ENCODE assay signal across 1 cellular context in the genomic region with DNA sequence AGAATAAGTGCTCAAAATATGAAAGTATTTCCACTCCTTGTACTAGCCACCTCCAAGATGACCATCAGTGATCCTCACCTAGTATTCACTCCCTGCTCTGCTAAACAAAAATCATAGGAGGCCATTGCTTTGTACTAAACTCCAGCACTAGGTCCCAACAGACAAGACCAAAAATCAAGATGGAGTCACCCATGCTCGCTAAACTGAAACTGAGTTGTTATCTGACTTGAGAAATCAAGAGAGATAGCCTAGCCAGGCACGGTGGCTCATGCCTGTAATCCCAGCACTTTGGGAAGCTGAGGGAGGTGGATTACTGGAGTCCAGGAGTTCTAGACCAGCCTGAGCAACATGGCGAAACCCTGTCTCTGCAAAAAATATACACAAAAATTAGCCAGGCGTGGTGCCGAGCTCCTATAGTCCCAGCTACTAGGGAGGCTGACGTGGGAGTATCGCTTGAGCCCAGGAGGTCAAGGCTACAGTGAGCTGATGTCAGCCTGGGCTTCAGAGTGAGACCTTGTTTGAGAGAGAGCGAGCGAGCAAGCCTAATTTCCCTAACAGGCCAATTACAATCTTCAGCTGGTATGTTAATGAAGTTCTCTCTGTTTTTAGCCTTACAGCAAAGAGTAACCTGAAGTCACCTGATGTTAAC.
TF ChIP-seq lines count a peak whose summit lies in the region.

No MANE protein-coding gene starts in this region.

TF ChIP-seq in K562, 482 proteins besides CTCF, POLR2A, EP300 and RAD21 (continues in another document):
- TF ChIP-seq HDAC8 (tag; IDR thresholded peaks at IDR 0.05) (peak; percentile 80; the same call in 1 of the 2 replicates), BCL6 (CRISPR knock-in tag; IDR thresholded peaks at IDR 0.05) (peak; percentile 50; the same call in 1 of the 2 replicates), ZNF146 (CRISPR knock-in tag; IDR thresholded peaks at IDR 0.05; ENCODE audit: unreplicated experiment) (no peak), JUND (IDR thresholded peaks at IDR 0.05; ENCODE audit: borderline replicate concordance, low read depth, low read length) (no peak), JUND (tag; IDR thresholded peaks at IDR 0.05; ENCODE audit: borderline replicate concordance, low read depth, low read length) (peak; percentile 47; the same call in 1 of the 3 replicates), FUS (optimal IDR thresholded peaks at IDR 0.05; ENCODE audit: low read depth, low read length) (no peak), MECOM (CRISPR knock-in tag; IDR thresholded peaks at IDR 0.05) (peak; percentile 81; the same call in 1 of the 2 replicates), POLR2H (tag; IDR thresholded peaks at IDR 0.05; ENCODE audit: low read depth) (no peak), NFXL1 (CRISPR knock-in tag; IDR thresholded peaks at IDR 0.05) (peak; percentile 79; the same call in 1 of the 2 replicates), SMAD4 (CRISPR knock-in tag; conservative IDR thresholded peaks at IDR 0.05) (peak; percentile 87), EZH2 (IDR thresholded peaks at IDR 0.05; ENCODE audit: borderline replicate concordance, low read depth, low read length) (no peak), TEAD1 (CRISPR knock-in tag; IDR thresholded peaks at IDR 0.05) (peak in 1 of 2 experiments; percentile 90; a peak in 2 of 4 replicates), NFIX (CRISPR knock-in tag; IDR thresholded peaks at IDR 0.05; ENCODE audit: low read depth) (no peak), ZKSCAN8 (CRISPR knock-in tag; IDR thresholded peaks at IDR 0.05) (peak; percentile 40; the same call in 1 of the 2 replicates), ZNF41 (CRISPR knock-in tag; conservative IDR thresholded peaks at IDR 0.05) (peak; percentile 89), PTTG1 (tag; IDR thresholded peaks at IDR 0.05; ENCODE audit: low read depth) (peak; percentile 91), ILK (tag; IDR thresholded peaks at IDR 0.05; ENCODE audit: borderline replicate concordance, low read depth) (peak; percentile 73), PYGO2 (tag; IDR thresholded peaks at IDR 0.05) (peak; percentile 83), TEAD2 (tag; IDR thresholded peaks at IDR 0.05) (peak; percentile 78), FOSL1 (tag; conservative IDR thresholded peaks at IDR 0.05) (no peak), ESRRA (IDR thresholded peaks at IDR 0.05; ENCODE audit: borderline replicate concordance, low read depth) (no peak), DMBX1 (CRISPR knock-in tag; IDR thresholded peaks at IDR 0.05; ENCODE audit: borderline replicate concordance) (peak; percentile 69; the same call in 1 of the 2 replicates), ZNF699 (CRISPR knock-in tag; IDR thresholded peaks at IDR 0.05; ENCODE audit: insufficient replicate concordance) (no peak), DPF2 (IDR thresholded peaks at IDR 0.05) (no peak), ATF1 (CRISPR knock-in tag; IDR thresholded peaks at IDR 0.05) (no peak), ATF1 (tag; IDR thresholded peaks at IDR 0.05) (peak; percentile 25; the same call in 1 of the 2 replicates), OTX1 (CRISPR knock-in tag; IDR thresholded peaks at IDR 0.05) (0 out of 2 replicates have a peak, but pooled peaks have one; percentile 61), GTF2A2 (tag; IDR thresholded peaks at IDR 0.05) (peak; percentile 63; the same call in 1 of the 2 replicates), NR1H2 (CRISPR knock-in tag; IDR thresholded peaks at IDR 0.05) (no peak), ZNF589 (CRISPR knock-in tag; IDR thresholded peaks at IDR 0.05; ENCODE audit: low read depth) (0 out of 2 replicates have a peak, but pooled peaks have one; percentile 77), SMAD3 (CRISPR knock-in tag; conservative IDR thresholded peaks at IDR 0.05) (peak; percentile 95), MEF2D (tag; conservative IDR thresholded peaks at IDR 0.05; ENCODE audit: low read depth) (peak; percentile 86), ZNF79 (CRISPR knock-in tag; IDR thresholded peaks at IDR 0.05; ENCODE audit: low read depth) (peak; percentile 59; the same call in 1 of the 2 replicates), KLF6 (CRISPR knock-in tag; IDR thresholded peaks at IDR 0.05; ENCODE audit: borderline replicate concordance) (peak; percentile 79; the same call in 1 of the 2 replicates), DDX20 (tag; IDR thresholded peaks at IDR 0.05; ENCODE audit: low read depth) (peak; percentile 84), KLF13 (tag; IDR thresholded peaks at IDR 0.05; ENCODE audit: borderline replicate concordance, low read depth) (peak; percentile 67; the same call in 1 of the 2 replicates), ERF (CRISPR knock-in tag; IDR thresholded peaks at IDR 0.05) (0 out of 2 replicates have a peak, but pooled peaks have one; percentile 37)
- TF ChIP-seq, protein P1, sequence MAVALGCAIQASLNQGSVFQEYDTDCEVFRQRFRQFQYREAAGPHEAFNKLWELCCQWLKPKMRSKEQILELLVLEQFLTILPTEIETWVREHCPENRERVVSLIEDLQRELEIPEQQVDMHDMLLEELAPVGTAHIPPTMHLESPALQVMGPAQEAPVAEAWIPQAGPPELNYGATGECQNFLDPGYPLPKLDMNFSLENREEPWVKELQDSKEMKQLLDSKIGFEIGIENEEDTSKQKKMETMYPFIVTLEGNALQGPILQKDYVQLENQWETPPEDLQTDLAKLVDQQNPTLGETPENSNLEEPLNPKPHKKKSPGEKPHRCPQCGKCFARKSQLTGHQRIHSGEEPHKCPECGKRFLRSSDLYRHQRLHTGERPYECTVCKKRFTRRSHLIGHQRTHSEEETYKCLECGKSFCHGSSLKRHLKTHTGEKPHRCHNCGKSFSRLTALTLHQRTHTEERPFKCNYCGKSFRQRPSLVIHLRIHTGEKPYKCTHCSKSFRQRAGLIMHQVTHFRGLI (CRISPR knock-in tag; IDR thresholded peaks at IDR 0.05), result peak; percentile 70; the same call in 1 of the 2 replicates
- TF ChIP-seq, protein P2, sequence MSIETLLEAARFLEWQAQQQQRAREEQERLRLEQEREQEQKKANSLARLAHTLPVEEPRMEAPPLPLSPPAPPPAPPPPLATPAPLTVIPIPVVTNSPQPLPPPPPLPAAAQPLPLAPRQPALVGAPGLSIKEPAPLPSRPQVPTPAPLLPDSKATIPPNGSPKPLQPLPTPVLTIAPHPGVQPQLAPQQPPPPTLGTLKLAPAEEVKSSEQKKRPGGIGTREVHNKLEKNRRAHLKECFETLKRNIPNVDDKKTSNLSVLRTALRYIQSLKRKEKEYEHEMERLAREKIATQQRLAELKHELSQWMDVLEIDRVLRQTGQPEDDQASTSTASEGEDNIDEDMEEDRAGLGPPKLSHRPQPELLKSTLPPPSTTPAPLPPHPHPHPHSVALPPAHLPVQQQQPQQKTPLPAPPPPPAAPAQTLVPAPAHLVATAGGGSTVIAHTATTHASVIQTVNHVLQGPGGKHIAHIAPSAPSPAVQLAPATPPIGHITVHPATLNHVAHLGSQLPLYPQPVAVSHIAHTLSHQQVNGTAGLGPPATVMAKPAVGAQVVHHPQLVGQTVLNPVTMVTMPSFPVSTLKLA (conservative IDR thresholded peaks at IDR 0.05), result no peak
- TF ChIP-seq, protein P3, sequence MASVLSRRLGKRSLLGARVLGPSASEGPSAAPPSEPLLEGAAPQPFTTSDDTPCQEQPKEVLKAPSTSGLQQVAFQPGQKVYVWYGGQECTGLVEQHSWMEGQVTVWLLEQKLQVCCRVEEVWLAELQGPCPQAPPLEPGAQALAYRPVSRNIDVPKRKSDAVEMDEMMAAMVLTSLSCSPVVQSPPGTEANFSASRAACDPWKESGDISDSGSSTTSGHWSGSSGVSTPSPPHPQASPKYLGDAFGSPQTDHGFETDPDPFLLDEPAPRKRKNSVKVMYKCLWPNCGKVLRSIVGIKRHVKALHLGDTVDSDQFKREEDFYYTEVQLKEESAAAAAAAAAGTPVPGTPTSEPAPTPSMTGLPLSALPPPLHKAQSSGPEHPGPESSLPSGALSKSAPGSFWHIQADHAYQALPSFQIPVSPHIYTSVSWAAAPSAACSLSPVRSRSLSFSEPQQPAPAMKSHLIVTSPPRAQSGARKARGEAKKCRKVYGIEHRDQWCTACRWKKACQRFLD (CRISPR knock-in tag; IDR thresholded peaks at IDR 0.05), result peak; percentile 96
- TF ChIP-seq, protein P4, sequence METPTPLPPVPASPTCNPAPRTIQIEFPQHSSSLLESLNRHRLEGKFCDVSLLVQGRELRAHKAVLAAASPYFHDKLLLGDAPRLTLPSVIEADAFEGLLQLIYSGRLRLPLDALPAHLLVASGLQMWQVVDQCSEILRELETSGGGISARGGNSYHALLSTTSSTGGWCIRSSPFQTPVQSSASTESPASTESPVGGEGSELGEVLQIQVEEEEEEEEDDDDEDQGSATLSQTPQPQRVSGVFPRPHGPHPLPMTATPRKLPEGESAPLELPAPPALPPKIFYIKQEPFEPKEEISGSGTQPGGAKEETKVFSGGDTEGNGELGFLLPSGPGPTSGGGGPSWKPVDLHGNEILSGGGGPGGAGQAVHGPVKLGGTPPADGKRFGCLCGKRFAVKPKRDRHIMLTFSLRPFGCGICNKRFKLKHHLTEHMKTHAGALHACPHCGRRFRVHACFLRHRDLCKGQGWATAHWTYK (CRISPR knock-in tag; IDR thresholded peaks at IDR 0.05), result 0 out of 2 replicates have a peak, but pooled peaks have one; percentile 73
- TF ChIP-seq, protein P5, sequence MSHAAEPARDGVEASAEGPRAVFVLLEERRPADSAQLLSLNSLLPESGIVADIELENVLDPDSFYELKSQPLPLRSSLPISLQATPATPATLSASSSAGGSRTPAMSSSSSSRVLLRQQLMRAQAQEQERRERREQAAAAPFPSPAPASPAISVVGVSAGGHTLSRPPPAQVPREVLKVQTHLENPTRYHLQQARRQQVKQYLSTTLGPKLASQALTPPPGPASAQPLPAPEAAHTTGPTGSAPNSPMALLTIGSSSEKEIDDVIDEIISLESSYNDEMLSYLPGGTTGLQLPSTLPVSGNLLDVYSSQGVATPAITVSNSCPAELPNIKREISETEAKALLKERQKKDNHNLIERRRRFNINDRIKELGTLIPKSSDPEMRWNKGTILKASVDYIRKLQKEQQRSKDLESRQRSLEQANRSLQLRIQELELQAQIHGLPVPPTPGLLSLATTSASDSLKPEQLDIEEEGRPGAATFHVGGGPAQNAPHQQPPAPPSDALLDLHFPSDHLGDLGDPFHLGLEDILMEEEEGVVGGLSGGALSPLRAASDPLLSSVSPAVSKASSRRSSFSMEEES (CRISPR knock-in tag; IDR thresholded peaks at IDR 0.05), result no peak
- TF ChIP-seq, protein P6, sequence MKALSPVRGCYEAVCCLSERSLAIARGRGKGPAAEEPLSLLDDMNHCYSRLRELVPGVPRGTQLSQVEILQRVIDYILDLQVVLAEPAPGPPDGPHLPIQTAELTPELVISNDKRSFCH (CRISPR knock-in tag; IDR thresholded peaks at IDR 0.05), result peak; percentile 55; the same call in 1 of the 2 replicates
- TF ChIP-seq, protein P6 (tag; IDR thresholded peaks at IDR 0.05), result peak; percentile 89
- TF ChIP-seq, protein P7, sequence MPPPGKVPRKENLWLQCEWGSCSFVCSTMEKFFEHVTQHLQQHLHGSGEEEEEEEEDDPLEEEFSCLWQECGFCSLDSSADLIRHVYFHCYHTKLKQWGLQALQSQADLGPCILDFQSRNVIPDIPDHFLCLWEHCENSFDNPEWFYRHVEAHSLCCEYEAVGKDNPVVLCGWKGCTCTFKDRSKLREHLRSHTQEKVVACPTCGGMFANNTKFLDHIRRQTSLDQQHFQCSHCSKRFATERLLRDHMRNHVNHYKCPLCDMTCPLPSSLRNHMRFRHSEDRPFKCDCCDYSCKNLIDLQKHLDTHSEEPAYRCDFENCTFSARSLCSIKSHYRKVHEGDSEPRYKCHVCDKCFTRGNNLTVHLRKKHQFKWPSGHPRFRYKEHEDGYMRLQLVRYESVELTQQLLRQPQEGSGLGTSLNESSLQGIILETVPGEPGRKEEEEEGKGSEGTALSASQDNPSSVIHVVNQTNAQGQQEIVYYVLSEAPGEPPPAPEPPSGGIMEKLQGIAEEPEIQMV (tag; conservative IDR thresholded peaks at IDR 0.05; ENCODE audit: low read depth), result peak; percentile 72
- TF ChIP-seq, protein P8, sequence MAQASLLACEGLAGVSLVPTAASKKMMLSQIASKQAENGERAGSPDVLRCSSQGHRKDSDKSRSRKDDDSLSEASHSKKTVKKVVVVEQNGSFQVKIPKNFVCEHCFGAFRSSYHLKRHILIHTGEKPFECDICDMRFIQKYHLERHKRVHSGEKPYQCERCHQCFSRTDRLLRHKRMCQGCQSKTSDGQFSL (CRISPR knock-in tag; IDR thresholded peaks at IDR 0.05), result no peak
- TF ChIP-seq, protein P8 (tag; IDR thresholded peaks at IDR 0.05), result peak in 1 of 2 experiments; percentile 90; a peak in 2 of 4 replicates
- TF ChIP-seq, protein P9, sequence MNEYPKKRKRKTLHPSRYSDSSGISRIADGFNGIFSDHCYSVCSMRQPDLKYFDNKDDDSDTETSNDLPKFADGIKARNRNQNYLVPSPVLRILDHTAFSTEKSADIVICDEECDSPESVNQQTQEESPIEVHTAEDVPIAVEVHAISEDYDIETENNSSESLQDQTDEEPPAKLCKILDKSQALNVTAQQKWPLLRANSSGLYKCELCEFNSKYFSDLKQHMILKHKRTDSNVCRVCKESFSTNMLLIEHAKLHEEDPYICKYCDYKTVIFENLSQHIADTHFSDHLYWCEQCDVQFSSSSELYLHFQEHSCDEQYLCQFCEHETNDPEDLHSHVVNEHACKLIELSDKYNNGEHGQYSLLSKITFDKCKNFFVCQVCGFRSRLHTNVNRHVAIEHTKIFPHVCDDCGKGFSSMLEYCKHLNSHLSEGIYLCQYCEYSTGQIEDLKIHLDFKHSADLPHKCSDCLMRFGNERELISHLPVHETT (CRISPR knock-in tag; conservative IDR thresholded peaks at IDR 0.05 in 1 of 2, IDR thresholded peaks at IDR 0.05 in 1 of 2), result peak in 1 of 2 experiments; percentile 90; a peak in 2 of 4 replicates
- TF ChIP-seq, protein P10, sequence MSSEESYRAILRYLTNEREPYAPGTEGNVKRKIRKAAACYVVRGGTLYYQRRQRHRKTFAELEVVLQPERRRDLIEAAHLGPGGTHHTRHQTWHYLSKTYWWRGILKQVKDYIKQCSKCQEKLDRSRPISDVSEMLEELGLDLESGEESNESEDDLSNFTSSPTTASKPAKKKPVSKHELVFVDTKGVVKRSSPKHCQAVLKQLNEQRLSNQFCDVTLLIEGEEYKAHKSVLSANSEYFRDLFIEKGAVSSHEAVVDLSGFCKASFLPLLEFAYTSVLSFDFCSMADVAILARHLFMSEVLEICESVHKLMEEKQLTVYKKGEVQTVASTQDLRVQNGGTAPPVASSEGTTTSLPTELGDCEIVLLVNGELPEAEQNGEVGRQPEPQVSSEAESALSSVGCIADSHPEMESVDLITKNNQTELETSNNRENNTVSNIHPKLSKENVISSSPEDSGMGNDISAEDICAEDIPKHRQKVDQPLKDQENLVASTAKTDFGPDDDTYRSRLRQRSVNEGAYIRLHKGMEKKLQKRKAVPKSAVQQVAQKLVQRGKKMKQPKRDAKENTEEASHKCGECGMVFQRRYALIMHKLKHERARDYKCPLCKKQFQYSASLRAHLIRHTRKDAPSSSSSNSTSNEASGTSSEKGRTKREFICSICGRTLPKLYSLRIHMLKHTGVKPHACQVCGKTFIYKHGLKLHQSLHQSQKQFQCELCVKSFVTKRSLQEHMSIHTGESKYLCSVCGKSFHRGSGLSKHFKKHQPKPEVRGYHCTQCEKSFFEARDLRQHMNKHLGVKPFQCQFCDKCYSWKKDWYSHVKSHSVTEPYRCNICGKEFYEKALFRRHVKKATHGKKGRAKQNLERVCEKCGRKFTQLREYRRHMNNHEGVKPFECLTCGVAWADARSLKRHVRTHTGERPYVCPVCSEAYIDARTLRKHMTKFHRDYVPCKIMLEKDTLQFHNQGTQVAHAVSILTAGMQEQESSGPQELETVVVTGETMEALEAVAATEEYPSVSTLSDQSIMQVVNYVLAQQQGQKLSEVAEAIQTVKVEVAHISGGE (CRISPR knock-in tag; IDR thresholded peaks at IDR 0.05), result peak in 1 of 3 experiments; percentile 56; a peak in 2 of 6 replicates
